ENCODE assay signal across 1 cellular context in genomic region chr14:100645200-100645985, GRCh38.
TF ChIP-seq lines count a peak whose summit lies in the region.

No MANE protein-coding gene starts in this region.

TF ChIP-seq in K562, 482 proteins besides CTCF, POLR2A, EP300 and RAD21 (continued from another document):
- TF ChIP-seq AFF1 (IDR thresholded peaks at IDR 0.05; ENCODE audit: low read depth in 1 of 2, partially characterized antibody in 2 of 2): no peak
- peak; percentile 15; the same call in 1 of the 2 replicates for TF ChIP-seq CTBP1 (IDR thresholded peaks at IDR 0.05; ENCODE audit: borderline replicate concordance)
- 0 out of 2 replicates have a peak, but pooled peaks have one; percentile 8 for TF ChIP-seq ARID1B (IDR thresholded peaks at IDR 0.05)
- TF ChIP-seq SMC3 (conservative IDR thresholded peaks at IDR 0.05; ENCODE audit: insufficient read depth, low read depth, low read length): peak; percentile 90
- TF ChIP-seq PHF8 (IDR thresholded peaks at IDR 0.05; ENCODE audit: borderline replicate concordance, low read length): peak; percentile 4; the same call in 1 of the 2 replicates
- peak; percentile 11; the same call in 1 of the 2 replicates for TF ChIP-seq KLF16 (IDR thresholded peaks at IDR 0.05)
- TF ChIP-seq ZNF175 (CRISPR knock-in tag; IDR thresholded peaks at IDR 0.05; ENCODE audit: low read depth): no peak
- peak; percentile 35; the same call in 1 of the 2 replicates for TF ChIP-seq ZBTB7A (IDR thresholded peaks at IDR 0.05; ENCODE audit: borderline replicate concordance, control insufficient read depth, low read depth, low read length)
- 0 out of 2 replicates have a peak, but pooled peaks have one; percentile 16 for TF ChIP-seq VEZF1 (CRISPR knock-in tag; IDR thresholded peaks at IDR 0.05)
- no peak for TF ChIP-seq JUNB (CRISPR knock-in tag; conservative IDR thresholded peaks at IDR 0.05)
- TF ChIP-seq MAZ (CRISPR knock-in tag; conservative IDR thresholded peaks at IDR 0.05 in 1 of 2, IDR thresholded peaks at IDR 0.05 in 1 of 2): peak; percentile 33 to 41; a peak in 2 of 4 replicates
- TF ChIP-seq ZNF592 (IDR thresholded peaks at IDR 0.05): 0 out of 2 replicates have a peak, but pooled peaks have one; percentile 23
- peak; percentile 49 for TF ChIP-seq BRD9 (IDR thresholded peaks at IDR 0.05; ENCODE audit: low read depth, partially characterized antibody)
- TF ChIP-seq MAFF (IDR thresholded peaks at IDR 0.05; ENCODE audit: low read length): 0 out of 2 replicates have a peak, but pooled peaks have one; percentile 8
